1 cellular context compared by ENCODE assay signal in genomic region chr3:195895900-195896360, GRCh38.
TF ChIP-seq lines count a peak whose summit lies in the region.

No MANE protein-coding gene starts in this region.

TF ChIP-seq in SK-N-SH, 30 proteins besides CTCF, POLR2A, EP300 and RAD21 (continued from another document):
- no peak for TF ChIP-seq PBX3 (IDR thresholded peaks at IDR 0.05)
- TF ChIP-seq FOXM1 (IDR thresholded peaks at IDR 0.05; ENCODE audit: low read depth) = no peak
- TF ChIP-seq TCF12 (IDR thresholded peaks at IDR 0.05) = no peak
- TF ChIP-seq RCOR1 (IDR thresholded peaks at IDR 0.05; ENCODE audit: low read length) = no peak
- no peak for TF ChIP-seq FOSL2 (IDR thresholded peaks at IDR 0.05; ENCODE audit: borderline replicate concordance, low read depth)
- TF ChIP-seq POLR2AphosphoS5 (IDR thresholded peaks at IDR 0.05; ENCODE audit: low read depth, low read length) = peak; percentile 37; the same call in 1 of the 2 replicates
- TF ChIP-seq RXRA (IDR thresholded peaks at IDR 0.05; ENCODE audit: borderline replicate concordance, low read depth) = no peak
- no peak for TF ChIP-seq IRF3 (IDR thresholded peaks at IDR 0.05; ENCODE audit: low read depth, low read length)
- no peak for TF ChIP-seq TEAD4 (IDR thresholded peaks at IDR 0.05; ENCODE audit: borderline replicate concordance, insufficient read depth)
- no peak for TF ChIP-seq TAF1 (IDR thresholded peaks at IDR 0.05; ENCODE audit: borderline replicate concordance, low read depth, low read length)
- peak; percentile 48; the same call in 1 of the 2 replicates for TF ChIP-seq NFIC (IDR thresholded peaks at IDR 0.05; ENCODE audit: borderline replicate concordance)
TF ChIP-seq in SK-N-SH: peak in this region for 5.
